ENCODE assay signal across 1 cellular context in the genomic region with DNA sequence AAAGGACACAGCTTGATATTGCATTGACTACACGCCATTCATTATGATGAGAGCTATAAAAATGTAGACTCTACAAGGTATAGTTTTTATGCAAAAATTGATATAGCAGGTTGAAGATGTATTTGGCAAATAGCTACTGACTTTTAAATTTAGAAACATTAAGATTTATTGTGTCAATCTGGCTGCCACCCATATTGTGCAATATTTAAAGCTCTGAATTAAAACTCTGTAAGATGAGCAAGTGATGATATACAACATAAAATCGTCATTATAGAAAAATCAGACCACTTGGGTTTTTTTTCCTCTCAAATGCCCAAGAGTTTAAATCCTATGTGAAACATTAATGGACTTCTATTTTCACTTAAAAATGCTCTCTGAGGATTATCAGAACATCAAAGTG.
TF ChIP-seq lines count a peak whose summit lies in the region.

No MANE protein-coding gene starts in this region.

TF ChIP-seq in endothelial cell of umbilical vein, 7 proteins besides CTCF, POLR2A, EP300 and RAD21:
- TF ChIP-seq MYC (IDR thresholded peaks at IDR 0.05; ENCODE audit: low read depth, low read length), result no peak
- no peak for TF ChIP-seq JUN (IDR thresholded peaks at IDR 0.05; ENCODE audit: borderline replicate concordance, insufficient read depth, insufficient read length, low read depth)
- no peak for TF ChIP-seq POLR2AphosphoS5 (IDR thresholded peaks at IDR 0.05; ENCODE audit: insufficient read depth, low read depth, low read length)
- TF ChIP-seq EZH2 (IDR thresholded peaks at IDR 0.05; ENCODE audit: borderline replicate concordance, low read depth, low read length, severe bottlenecking), result no peak
- TF ChIP-seq, protein P1, sequence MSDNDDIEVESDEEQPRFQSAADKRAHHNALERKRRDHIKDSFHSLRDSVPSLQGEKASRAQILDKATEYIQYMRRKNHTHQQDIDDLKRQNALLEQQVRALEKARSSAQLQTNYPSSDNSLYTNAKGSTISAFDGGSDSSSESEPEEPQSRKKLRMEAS (IDR thresholded peaks at IDR 0.05; ENCODE audit: insufficient read depth, insufficient read length), result no peak
